ENCODE assay signal across 2 cellular contexts in the genomic region with DNA sequence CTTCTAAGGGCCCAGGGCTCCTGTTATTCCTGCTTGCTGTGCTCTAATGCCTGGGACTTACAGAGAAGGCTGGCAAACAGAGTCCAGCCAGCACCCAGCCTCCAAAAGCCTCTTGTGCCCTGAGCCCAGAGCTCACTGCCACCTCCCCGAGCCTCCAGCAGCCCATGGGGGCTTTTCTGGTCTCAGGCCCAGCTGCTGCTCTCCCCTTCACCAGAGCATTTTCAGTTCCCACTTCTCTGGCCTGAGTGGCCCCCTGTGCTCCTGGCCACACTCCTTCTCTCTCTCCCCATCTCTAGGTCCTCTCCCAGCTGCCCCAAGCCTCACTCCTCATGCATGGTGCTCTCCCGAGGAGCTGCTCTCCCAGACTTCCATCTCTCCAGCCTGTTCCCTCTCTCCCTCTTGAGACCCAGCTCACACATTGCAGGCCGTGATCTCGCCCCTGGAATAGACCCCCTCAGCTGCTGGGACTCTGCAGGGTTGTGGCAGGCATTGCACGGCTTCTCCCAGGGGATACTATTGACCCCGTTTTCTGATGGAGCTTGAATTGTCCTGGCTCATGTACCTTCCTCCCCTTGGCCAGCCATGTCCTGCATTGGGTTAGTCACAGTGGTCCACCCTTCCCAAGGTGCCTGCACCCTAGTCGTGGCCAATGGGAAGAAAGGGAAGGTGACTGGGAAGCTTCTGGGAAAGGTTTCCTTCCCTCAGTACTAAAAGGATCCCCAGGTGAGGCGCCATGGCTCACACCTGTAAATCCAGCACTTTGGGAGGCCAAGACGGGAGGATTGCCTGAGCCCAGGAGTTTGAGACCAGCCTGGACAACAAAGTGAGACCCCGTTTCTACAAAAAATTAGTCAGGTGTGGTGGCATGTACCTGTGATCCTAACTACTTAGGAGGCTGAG.
TF ChIP-seq lines count a peak whose summit lies in the region.

No MANE protein-coding gene starts in this region.

TF ChIP-seq in HEK293, 187 proteins besides CTCF, POLR2A, EP300 and RAD21:
- TF ChIP-seq ZNF660 (tag by site-specific recombination; IDR thresholded peaks at IDR 0.05), result no peak
- TF ChIP-seq GLIS1 (tag by site-specific recombination; IDR thresholded peaks at IDR 0.05), result peak; percentile 60

TF ChIP-seq in GM12878, 131 proteins besides CTCF, POLR2A, EP300 and RAD21:
- TF ChIP-seq HDGF (IDR thresholded peaks at IDR 0.05) (0 out of 2 replicates have a peak, but pooled peaks have one; percentile 16), NR2F1 (conservative IDR thresholded peaks at IDR 0.05) (no peak), PML (IDR thresholded peaks at IDR 0.05; ENCODE audit: low read length) (no peak), SMAD5 (IDR thresholded peaks at IDR 0.05; ENCODE audit: low read depth) (no peak), DPF2 (IDR thresholded peaks at IDR 0.05) (0 out of 2 replicates have a peak, but pooled peaks have one; percentile 28), SPI1 (IDR thresholded peaks at IDR 0.05; ENCODE audit: borderline replicate concordance, insufficient read depth, low read depth, low read length) (peak; percentile 79), ZBED1 (IDR thresholded peaks at IDR 0.05; ENCODE audit: borderline replicate concordance) (no peak), IKZF1 (conservative IDR thresholded peaks at IDR 0.05) (peak; percentile 55), TCF12 (IDR thresholded peaks at IDR 0.05; ENCODE audit: low read depth, low read length) (peak; percentile 69; the same call in 1 of the 2 replicates), RUNX3 (IDR thresholded peaks at IDR 0.05; ENCODE audit: low read length) (peak; percentile 33; the same call in 1 of the 2 replicates), PKNOX1 (IDR thresholded peaks at IDR 0.05) (no peak), IRF3 (IDR thresholded peaks at IDR 0.05) (no peak), LARP7 (IDR thresholded peaks at IDR 0.05) (no peak), IRF4 (IDR thresholded peaks at IDR 0.05; ENCODE audit: low read depth, low read length) (0 out of 2 replicates have a peak, but pooled peaks have one; percentile 9)
- TF ChIP-seq, protein P1, sequence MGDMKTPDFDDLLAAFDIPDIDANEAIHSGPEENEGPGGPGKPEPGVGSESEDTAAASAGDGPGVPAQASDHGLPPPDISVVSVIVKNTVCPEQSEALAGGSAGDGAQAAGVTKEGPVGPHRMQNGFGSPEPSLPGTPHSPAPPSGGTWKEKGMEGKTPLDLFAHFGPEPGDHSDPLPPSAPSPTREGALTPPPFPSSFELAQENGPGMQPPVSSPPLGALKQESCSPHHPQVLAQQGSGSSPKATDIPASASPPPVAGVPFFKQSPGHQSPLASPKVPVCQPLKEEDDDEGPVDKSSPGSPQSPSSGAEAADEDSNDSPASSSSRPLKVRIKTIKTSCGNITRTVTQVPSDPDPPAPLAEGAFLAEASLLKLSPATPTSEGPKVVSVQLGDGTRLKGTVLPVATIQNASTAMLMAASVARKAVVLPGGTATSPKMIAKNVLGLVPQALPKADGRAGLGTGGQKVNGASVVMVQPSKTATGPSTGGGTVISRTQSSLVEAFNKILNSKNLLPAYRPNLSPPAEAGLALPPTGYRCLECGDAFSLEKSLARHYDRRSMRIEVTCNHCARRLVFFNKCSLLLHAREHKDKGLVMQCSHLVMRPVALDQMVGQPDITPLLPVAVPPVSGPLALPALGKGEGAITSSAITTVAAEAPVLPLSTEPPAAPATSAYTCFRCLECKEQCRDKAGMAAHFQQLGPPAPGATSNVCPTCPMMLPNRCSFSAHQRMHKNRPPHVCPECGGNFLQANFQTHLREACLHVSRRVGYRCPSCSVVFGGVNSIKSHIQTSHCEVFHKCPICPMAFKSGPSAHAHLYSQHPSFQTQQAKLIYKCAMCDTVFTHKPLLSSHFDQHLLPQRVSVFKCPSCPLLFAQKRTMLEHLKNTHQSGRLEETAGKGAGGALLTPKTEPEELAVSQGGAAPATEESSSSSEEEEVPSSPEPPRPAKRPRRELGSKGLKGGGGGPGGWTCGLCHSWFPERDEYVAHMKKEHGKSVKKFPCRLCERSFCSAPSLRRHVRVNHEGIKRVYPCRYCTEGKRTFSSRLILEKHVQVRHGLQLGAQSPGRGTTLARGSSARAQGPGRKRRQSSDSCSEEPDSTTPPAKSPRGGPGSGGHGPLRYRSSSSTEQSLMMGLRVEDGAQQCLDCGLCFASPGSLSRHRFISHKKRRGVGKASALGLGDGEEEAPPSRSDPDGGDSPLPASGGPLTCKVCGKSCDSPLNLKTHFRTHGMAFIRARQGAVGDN (IDR thresholded peaks at IDR 0.05), result peak; percentile 28; the same call in 1 of the 2 replicates
